ENCODE assay signal across 9 cellular contexts in genomic region chr16:89191901-89192184, GRCh38. TPM values are rescaled to one million over a fixed set of nuclear protein-coding genes. Genes with fewer than 3 reads are reported as not detected.
A peak's percentile ranks its signal among the peaks of the same experiment; 100 is the strongest.
DNase-seq lines count a peak whose midpoint lies in the region; ATAC-seq and TF ChIP-seq lines count a peak whose summit lies in the region.
"Had no signal": no experiment of that assay in that cellular context is flagged by ENCODE, and none has a peak within 500 bp of the region (broad histone marks: within the 10 kb centered on the region; RNA-seq: fewer than 3 reads in every experiment).

No MANE protein-coding gene starts in this region.

- no peak overlapping the region for H3K27ac ChIP-seq in testis

- no peak for TF ChIP-seq CTCF in testis (IDR thresholded peaks at IDR 0.05)

- H3K4me3 ChIP-seq in HAP-1 (peak overlapping the region; percentile 31; the same call in 1 of the 2 replicates), adipocyte (ENCODE audit: low read length) (peak overlapping the region; percentile 68), iPS-18c (ENCODE audit: insufficient read depth, low read depth, low read length) (peak overlapping the region; percentile 55; the same call in 1 of the 2 replicates), testis (peak overlapping the region; percentile 32 to 40)

- H3K9ac ChIP-seq in adipocyte (ENCODE audit: low read length), result peak overlapping the region; percentile 60

- WGBS in testis, 2 donors, result 2% methylated on average over 17 of the region's 19 CpGs; no CpG with 5 or more reads in 1 of the 2 donors

- in situ Hi-C loops in HAP-1 (cut with MboI; ENCODE audit: low sequenced_read_pairs), result no loop called here

- H3K9me3 ChIP-seq in HAP-1 (no peaks in the 10 kb centered on the region), adipocyte (ENCODE audit: control insufficient read depth, low read length) (no peaks in the 10 kb centered on the region), iPS-18c (ENCODE audit: control insufficient read depth, insufficient read depth, low read length) (no peaks in the 10 kb centered on the region), testis (no peaks in the 10 kb centered on the region)

- ATAC-seq in HG02970 (IDR thresholded peaks at IDR 0.05; ENCODE audit: low FRiP score, unreplicated experiment), result no peak
- no peak for ATAC-seq in GM19455 (IDR thresholded peaks at IDR 0.05; ENCODE audit: unreplicated experiment)

- H3K4me1 ChIP-seq in HAP-1 (no peaks in the 10 kb centered on the region), adipocyte (ENCODE audit: control insufficient read depth, insufficient read depth, low read length) (no peaks in the 10 kb centered on the region), testis (no peaks in the 10 kb centered on the region)

- H3K36me3 ChIP-seq in HAP-1 (replicated peaks) (no peaks in the 10 kb centered on the region), adipocyte (ENCODE audit: control insufficient read depth, insufficient read depth, low read length, severe bottlenecking) (no peaks in the 10 kb centered on the region), testis (ENCODE audit: low read depth, missing control alignments) (no peaks in the 10 kb centered on the region)

- no peak for DNase-seq in HAP-1 (ENCODE audit: low spot score in 2 of 2)
- DNase-seq in adipocyte (ENCODE audit: low read depth), result no peak
- no peak for DNase-seq in testis
- DNase-seq in DMS114 treated with DMSO at 0.1 percent for 48 hours (lab: John Stamatoyannopoulos, UW; ENCODE audit: unreplicated experiment), result no peak
- DNase-seq: cerebellar nuclear complex, NCI-H2081 had no signal

- intact Hi-C loops in testis (cut with DNase I; ENCODE audit: low total_unique reads), result no loop called here

- no peak for TF ChIP-seq POLR2A in testis (IDR thresholded peaks at IDR 0.05)

- no peaks in the 10 kb centered on the region for H3K27me3 ChIP-seq in HAP-1 (ENCODE audit: low read depth)
- H3K27me3 ChIP-seq in adipocyte (replicated peaks; ENCODE audit: control insufficient read depth, insufficient read depth, low read length), result peaks cover 5% of the 10 kb centered on the region
- H3K27me3 ChIP-seq in testis, result no peaks in the 10 kb centered on the region

RNA-seq across cellular contexts. Expression of gene SLC22A31, which starts 8.5 kb away (rescaled TPM):
- total RNA-seq in testis, result 1 to 10 TPM; 3.9 to 8.2 TPM
- 6.2 TPM for polyA plus RNA-seq in testis (ENCODE audit: insufficient read depth, low read depth, low replicate concordance)

RNA-seq across cellular contexts. Expression of gene CDH15, which starts 20.3 kb away (rescaled TPM):
- 1 to 10 TPM; 2.1 to 3.0 TPM for total RNA-seq in testis
- polyA plus RNA-seq in testis (ENCODE audit: insufficient read depth, low read depth, low replicate concordance), result 1.4 TPM

RNA-seq across cellular contexts. Expression of gene ZNF778, which starts 25.7 kb away (rescaled TPM):
- 10 to 100 TPM; 29.8 to 32.9 TPM for total RNA-seq in testis
- polyA plus RNA-seq in testis (ENCODE audit: insufficient read depth, low read depth, low replicate concordance), result 21.0 TPM
